Comparison of ENCODE assay signal across 29 cellular contexts in genomic region chr6:138857792-138858191, GRCh38.
"Had no signal": no experiment of that assay in that cellular context is flagged by ENCODE, and none has a peak within 500 bp of the region (broad histone marks: within the 10 kb centered on the region; RNA-seq: fewer than 3 reads in every experiment).

No MANE protein-coding gene starts in this region.

- H3K9me3 Mint-ChIP-seq: activated CD4-positive, alpha-beta T cell treated with anti-CD3 and anti-CD28 coated beads, Interleukin-2, amount 10 ng/mL, durations not matched to agents 24 days and 14 days; activated naive CD4-positive, alpha-beta T cell treated with anti-CD3 and anti-CD28 coated beads for 36 hours; activated naive CD8-positive, alpha-beta T cell treated with anti-CD3 and anti-CD28 coated beads, Interleukin-2, amount 50 U/mL, for 24 hours; activated T-cell treated with anti-CD3 and anti-CD28 coated beads, Interleukin-2, amount 50 U/mL, for 24 hours; activated T-helper 2 cell treated with anti-CD3 and anti-CD28 coated beads, Interferon-gamma antibody, Interleukin-2, Interleukin-4, amounts not matched to agents 10 μg/mL and 5 μg/mL and 100 μg/mL, durations not matched to agents 14 hours and 24 hours and 36 hours; central memory CD8-positive, alpha-beta T cell; T-helper 1 cell treated with Interleukin-12 subunit alpha and Interleukin-12 subunit beta and Interleukin-4 antibody, amounts not matched to agents 30 μg/mL and 1 μg/mL, for 36 hours; T-helper 2 cell treated with Interferon-gamma antibody and Interleukin-4, amounts not matched to agents 5 μg/mL and 100 μg/mL, for 36 hours had no signal

- H3K27ac Mint-ChIP-seq: activated CD4-positive, alpha-beta T cell treated with anti-CD3 and anti-CD28 coated beads, Interleukin-2, amount 10 ng/mL, durations not matched to agents 24 days and 14 days; activated CD8-positive, alpha-beta T cell treated with anti-CD3 and anti-CD28 coated beads, Interleukin-2, amount 10 ng/mL, durations not matched to agents 7 days and 5 days; activated naive CD4-positive, alpha-beta T cell treated with anti-CD3 and anti-CD28 coated beads for 36 hours; activated naive CD8-positive, alpha-beta T cell; activated naive CD8-positive, alpha-beta T cell treated with anti-CD3 and anti-CD28 coated beads, Interleukin-2, amount 50 U/mL, for 24 hours; activated T-cell treated with anti-CD3 and anti-CD28 coated beads, Interleukin-2, amount 50 U/mL, for 24 hours; activated T-helper 2 cell treated with anti-CD3 and anti-CD28 coated beads, Interferon-gamma antibody, Interleukin-2, Interleukin-4, amounts not matched to agents 10 μg/mL and 5 μg/mL and 100 μg/mL, durations not matched to agents 14 hours and 24 hours and 36 hours; T-helper 1 cell treated with Interleukin-12 subunit alpha and Interleukin-12 subunit beta and Interleukin-4 antibody, amounts not matched to agents 30 μg/mL and 1 μg/mL, for 36 hours; T-helper 2 cell treated with Interferon-gamma antibody and Interleukin-4, amounts not matched to agents 5 μg/mL and 100 μg/mL, for 36 hours had no signal

- ATAC-seq: activated CD8-positive, alpha-beta T cell treated with anti-CD3 and anti-CD28 coated beads, Interleukin-2, amount 10 ng/mL, durations not matched to agents 7 days and 5 days; activated naive CD8-positive, alpha-beta T cell treated with anti-CD3 and anti-CD28 coated beads, Interleukin-2, amount 50 U/mL, for 24 hours; PC-3 had no signal

- DNase-seq: activated CD4-positive, alpha-beta T cell treated with anti-CD3 and anti-CD28 coated beads, Interleukin-2, amount 10 ng/mL, durations not matched to agents 24 days and 14 days; activated CD4-positive, alpha-beta T cell treated with anti-CD3 and anti-CD28 coated beads, Interleukin-2, amount 50 U/mL, for 48 hours; activated CD8-positive, alpha-beta T cell treated with anti-CD3 and anti-CD28 coated beads, Interleukin-2, amount 10 ng/mL, durations not matched to agents 7 days and 5 days; activated gamma-delta T cell treated with Interleukin-2 at 50 U/mL for 16 hours; activated naive CD4-positive, alpha-beta T cell treated with anti-CD3 and anti-CD28 coated beads for 36 hours; activated naive CD8-positive, alpha-beta T cell treated with anti-CD3 and anti-CD28 coated beads, Interleukin-2, amount 50 U/mL, for 24 hours; activated T-cell treated with anti-CD3 and anti-CD28 coated beads, Interleukin-2, amount 50 U/mL, for 24 hours; anterior cingulate cortex; colonic mucosa; Kasumi-1; MM.1S; NCI-H1048; NCI-H1105 treated with DMSO at 0.1 percent for 48 hours; NCI-H1436; NCI-H1694; NCI-H1930; NCI-H2081 treated with DMSO at 0.1 percent for 48 hours; NCI-H345; NCI-H524 treated with DMSO at 0.1 percent for 48 hours; PC-3; Peyer's patch; RPMI8226; SHP77 treated with DMSO at 0.1 percent for 48 hours; SK-N-SH had no signal

- H3K36me3 Mint-ChIP-seq: activated naive CD8-positive, alpha-beta T cell had no signal
